Comparison of ENCODE assay signal across 1 cellular context in genomic region chrX:130103605-130104004, GRCh38.
TF ChIP-seq lines count a peak whose summit lies in the region.

No MANE protein-coding gene starts in this region.

TF ChIP-seq in GM23338, 12 proteins besides CTCF, POLR2A, EP300 and RAD21 (continued from another document):
- no peak for TF ChIP-seq ZNF462 (CRISPR knock-in tag; IDR thresholded peaks at IDR 0.05)
